Comparison of ENCODE assay signal across 20 cellular contexts in genomic region chr2:33110461-33110860, GRCh38.
DNase-seq lines count a peak whose midpoint lies in the region; ATAC-seq, FAIRE-seq and TF ChIP-seq lines count a peak whose summit lies in the region.
"Had no signal": no experiment of that assay in that cellular context is flagged by ENCODE, and none has a peak within 500 bp of the region (broad histone marks: within the 10 kb centered on the region; RNA-seq: fewer than 3 reads in every experiment).

No MANE protein-coding gene starts in this region.

- H3K4me3 ChIP-seq in A549 (no peak overlapping the region), bronchial epithelial cell (ENCODE audit: low read depth, low read length) (no peak overlapping the region)
- H3K4me3 ChIP-seq: BLaER1 treated with 17β-estradiol and CSF1 and Interleukin-3, amounts not matched to agents 10 nM and 100 nM; Peyer's patch had no signal

- H3K36me3 ChIP-seq in bronchial epithelial cell (ENCODE audit: control insufficient read depth, insufficient read depth, low read length): no peaks in the 10 kb centered on the region
- H3K36me3 ChIP-seq: BLaER1 treated with 17β-estradiol and CSF1 and Interleukin-3, amounts not matched to agents 10 nM and 100 nM; Peyer's patch had no signal

- peaks cover 31% of the 10 kb centered on the region for H3K4me1 ChIP-seq in A549
- H3K4me1 ChIP-seq: BLaER1 treated with 17β-estradiol and CSF1 and Interleukin-3, amounts not matched to agents 10 nM and 100 nM; Peyer's patch had no signal

- no peak overlapping the region for H3K4me3 Mint-ChIP-seq in activated CD8-positive, alpha-beta T cell treated with anti-CD3 and anti-CD28 coated beads, Interleukin-2, amount 10 ng/mL, durations not matched to agents 7 days and 5 days
- H3K4me3 Mint-ChIP-seq: CD8-positive, alpha-beta T cell; HFFc6 had no signal

- no peak for DNase-seq in A549 (ENCODE audit: low read depth in 1 of 2, low spot score in 1 of 2)
- DNase-seq in RCC 7860 (ENCODE audit: low spot score): peak; percentile 37
- peak; percentile 77 for DNase-seq in bronchial epithelial cell (ENCODE audit: low read depth)
- DNase-seq in iris pigment epithelial cell (ENCODE audit: low read depth): peak; percentile 50
- DNase-seq in ACHN: no peak
- DNase-seq in NCI-H187 treated with DMSO at 0.1 percent for 48 hours (lab: John Stamatoyannopoulos, UW): no peak
- no peak for DNase-seq in activated CD8-positive, alpha-beta T cell treated with anti-CD3 and anti-CD28 coated beads, Interleukin-2, amount 10 ng/mL, durations not matched to agents 7 days and 5 days
- DNase-seq: CD8-positive, alpha-beta T cell; DMS53; HFFc6; NCI-H1105; NCI-H1694; Peyer's patch; SHP77 treated with DMSO at 0.1 percent for 48 hours had no signal

- TF ChIP-seq CTCF in A549 (IDR thresholded peaks at IDR 0.05) (no peak), bronchial epithelial cell (IDR thresholded peaks at IDR 0.05; ENCODE audit: insufficient read depth, low read length, severe bottlenecking) (no peak)

- WGBS in A549 (ENCODE audit: missing lambda C conversion rate): 64% methylated on average over 5 of the region's 5 CpGs

- POLR2A ChIA-PET in A549 (lab: Yijun Ruan, JAX): no interaction called here
- POLR2A ChIA-PET in activated CD8-positive, alpha-beta T cell treated with anti-CD3 and anti-CD28 coated beads, Interleukin-2, amount 10 ng/mL, durations not matched to agents 7 days and 5 days (lab: Charles Lee): no interaction called here

- TF ChIP-seq EP300 in A549 (IDR thresholded peaks at IDR 0.05): no peak

- ATAC-seq in A549 (peak in 1 of 2 experiments; percentile 16; a peak in 2 of 6 replicates), HG03135 (IDR thresholded peaks at IDR 0.05; ENCODE audit: unreplicated experiment) (no peak)
- no peak for ATAC-seq in activated CD8-positive, alpha-beta T cell treated with anti-CD3 and anti-CD28 coated beads, Interleukin-2, amount 10 ng/mL, durations not matched to agents 7 days and 5 days
- ATAC-seq: CD8-positive, alpha-beta T cell; SK-N-SH treated with all-trans-retinoic acid at 6 μM for 48 hours had no signal

- peak overlapping the region; percentile 9 to 40; a peak in 2 of 6 replicates for H3K27ac ChIP-seq in A549
- H3K27ac ChIP-seq: BLaER1 treated with 17β-estradiol and CSF1 and Interleukin-3, amounts not matched to agents 10 nM and 100 nM; Peyer's patch had no signal

- in situ Hi-C loops in ACHN (cut with HindIII; ENCODE audit: low pct_ligation_motif_present, low pct_unique_long_range_greater_than_20kb, low sequenced_read_pairs): no loop called here

- TF ChIP-seq RAD21 in A549 (conservative IDR thresholded peaks at IDR 0.05 in 1 of 2, IDR thresholded peaks at IDR 0.05 in 1 of 2): no peak

- TF ChIP-seq POLR2A in A549 (IDR thresholded peaks at IDR 0.05; ENCODE audit: low read length): no peak

- no peaks in the 10 kb centered on the region for H3K9me3 ChIP-seq in A549
- H3K9me3 ChIP-seq: BLaER1 treated with 17β-estradiol and CSF1 and Interleukin-3, amounts not matched to agents 10 nM and 100 nM; Peyer's patch had no signal

- no peaks in the 10 kb centered on the region for H3K4me1 Mint-ChIP-seq in activated CD8-positive, alpha-beta T cell treated with anti-CD3 and anti-CD28 coated beads, Interleukin-2, amount 10 ng/mL, durations not matched to agents 7 days and 5 days (ENCODE audit: low read depth)

- FAIRE-seq in A549 (lab: Jason Lieb, UNC): no peak
- peak; percentile 15 for FAIRE-seq in RCC 7860 (lab: Jason Lieb, UNC)
- no peak for FAIRE-seq in bronchial epithelial cell (lab: Jason Lieb, UNC)
- FAIRE-seq: A204.1, G401.6, H54 had no signal

- H3K27ac Mint-ChIP-seq in activated CD8-positive, alpha-beta T cell treated with anti-CD3 and anti-CD28 coated beads, Interleukin-2, amount 10 ng/mL, durations not matched to agents 7 days and 5 days: no peak overlapping the region
- H3K27ac Mint-ChIP-seq: CD8-positive, alpha-beta T cell had no signal

- H3K27me3 Mint-ChIP-seq in activated CD8-positive, alpha-beta T cell treated with anti-CD3 and anti-CD28 coated beads, Interleukin-2, amount 10 ng/mL, durations not matched to agents 7 days and 5 days (ENCODE audit: low read depth): no peaks in the 10 kb centered on the region

- H3K9me3 Mint-ChIP-seq in activated CD8-positive, alpha-beta T cell treated with anti-CD3 and anti-CD28 coated beads, Interleukin-2, amount 10 ng/mL, durations not matched to agents 7 days and 5 days (ENCODE audit: insufficient read depth): no peaks in the 10 kb centered on the region
- H3K9me3 Mint-ChIP-seq: CD8-positive, alpha-beta T cell; HFFc6 had no signal

- peak overlapping the region; percentile 50 for H3K4me2 ChIP-seq in A549
- H3K4me2 ChIP-seq: BLaER1 treated with 17β-estradiol and CSF1 and Interleukin-3, amounts not matched to agents 10 nM and 100 nM had no signal

- no peaks in the 10 kb centered on the region for H3K36me3 Mint-ChIP-seq in activated CD8-positive, alpha-beta T cell treated with anti-CD3 and anti-CD28 coated beads, Interleukin-2, amount 10 ng/mL, durations not matched to agents 7 days and 5 days (ENCODE audit: low read depth)
- H3K36me3 Mint-ChIP-seq: CD8-positive, alpha-beta T cell had no signal

- no peaks in the 10 kb centered on the region for H3K27me3 ChIP-seq in bronchial epithelial cell (ENCODE audit: control insufficient read depth, insufficient read depth, low read length)
- H3K27me3 ChIP-seq: BLaER1 treated with 17β-estradiol and CSF1 and Interleukin-3, amounts not matched to agents 10 nM and 100 nM; Peyer's patch had no signal

- CTCF ChIA-PET in A549 (lab: Yijun Ruan, JAX): interaction anchor here (1.6 kb wide), 1 partner anchor 24 kb away, joined by 4 read pairs; no protein-coding TSS in a partner anchor
- CTCF ChIA-PET in activated CD8-positive, alpha-beta T cell treated with anti-CD3 and anti-CD28 coated beads, Interleukin-2, amount 10 ng/mL, durations not matched to agents 7 days and 5 days (lab: Charles Lee): no interaction called here

TF ChIP-seq in A549, 52 proteins besides CTCF, POLR2A, EP300 and RAD21:
- TF ChIP-seq TFCP2L1 (CRISPR knock-in tag; IDR thresholded peaks at IDR 0.05) (no peak), ZFP36 (IDR thresholded peaks at IDR 0.05; ENCODE audit: borderline replicate concordance, partially characterized antibody) (no peak), ZC3H11A (IDR thresholded peaks at IDR 0.05) (no peak), USF2 (IDR thresholded peaks at IDR 0.05) (no peak), ATOH8 (CRISPR knock-in tag; IDR thresholded peaks at IDR 0.05; ENCODE audit: low read depth) (no peak)

Comparison
In these comparisons a context has a peak if more than half of its experiments do, and no peak if none do; other contexts are left out.
1. DNase-seq: peak in RCC 7860 (single experiment), bronchial epithelial cell (single experiment) and iris pigment epithelial cell (single experiment); none in A549 (0 of 2), ACHN (single experiment), NCI-H187 treated with DMSO at 0.1 percent for 48 hours (single experiment) and activated CD8-positive, alpha-beta T cell treated with anti-CD3 and anti-CD28 coated beads, Interleukin-2, amount 10 ng/mL, durations not matched to agents 7 days and 5 days (single experiment).